Comparison of ENCODE assay signal across 20 cellular contexts in the genomic region with DNA sequence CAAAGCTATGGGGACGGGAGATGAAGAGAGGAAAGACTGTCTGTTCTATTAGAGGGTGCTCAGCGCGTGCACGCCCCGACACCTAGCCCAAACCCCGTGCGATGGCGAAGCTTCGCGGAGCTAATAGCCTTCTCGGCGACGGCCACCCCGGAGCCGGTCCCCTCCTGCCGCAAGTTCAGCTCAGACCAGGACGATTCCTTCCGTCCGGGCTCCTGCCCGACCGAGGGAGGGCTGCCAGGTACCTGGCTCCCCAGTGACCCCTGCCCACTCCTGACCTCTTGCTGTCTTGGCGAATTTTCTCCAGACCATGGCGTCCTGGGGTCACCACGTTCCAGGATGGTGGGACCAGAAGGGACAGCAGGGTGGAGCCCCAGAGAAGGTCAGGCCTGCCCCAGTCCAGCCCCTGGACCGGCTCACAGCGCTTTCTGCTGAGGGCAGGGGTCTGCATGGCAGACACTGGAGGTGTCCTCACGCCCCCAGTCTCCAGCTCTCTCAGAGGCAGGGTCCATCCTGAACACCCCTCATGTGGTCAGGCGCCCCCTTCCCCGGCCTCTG. TPM values are rescaled to one million over a fixed set of nuclear protein-coding genes. Genes with fewer than 3 reads are reported as not detected.
DNase-seq lines count a peak whose midpoint lies in the region; ATAC-seq, FAIRE-seq and TF ChIP-seq lines count a peak whose summit lies in the region.
"Had no signal": no experiment of that assay in that cellular context is flagged by ENCODE, and none has a peak within 500 bp of the region (broad histone marks: within the 10 kb centered on the region; RNA-seq: fewer than 3 reads in every experiment).

No MANE protein-coding gene starts in this region.

- TF ChIP-seq CTCF in brain (conservative IDR thresholded peaks at IDR 0.05) (no peak), kidney (IDR thresholded peaks at IDR 0.05; ENCODE audit: borderline replicate concordance, extremely low read depth, insufficient read depth) (no peak)

- CTCF ChIA-PET in activated naive CD4-positive, alpha-beta T cell treated with anti-CD3 and anti-CD28 coated beads, Interleukin-2, amount 10 ng/mL, durations not matched to agents 7 days and 5 days (lab: Charles Lee) = interaction anchor here (0.6 kb wide), 1 partner anchor 163 kb away, joined by 3 read pairs; no protein-coding TSS in a partner anchor

- H3K27me3 ChIP-seq in aorta (ENCODE audit: control insufficient read depth in 1 of 2, insufficient read depth in 2 of 2, low read length in 1 of 2) = no peaks in the 10 kb centered on the region

- H3K36me3 Mint-ChIP-seq in activated naive CD4-positive, alpha-beta T cell treated with anti-CD3 and anti-CD28 coated beads, Interleukin-2, amount 10 ng/mL, durations not matched to agents 7 days and 5 days = no peaks in the 10 kb centered on the region
- H3K36me3 Mint-ChIP-seq in brain = no peaks in the 10 kb centered on the region

- 54 to 60% methylated on average over 26 to 29 of the region's 29 CpGs for WGBS in aorta, 2 donors

- intact Hi-C loops in kidney (cut with DNase I) = no loop called here
- intact Hi-C loops in aorta (cut with DNase I) = no loop called here

- H3K27ac ChIP-seq in kidney (ENCODE audit: low read depth in 2 of 2, low read length in 2 of 2) = no peak overlapping the region
- no peak overlapping the region for H3K27ac ChIP-seq in aorta (ENCODE audit: low read depth in 1 of 2, low read length in 2 of 2)
- H3K27ac ChIP-seq: RWPE1, SK-N-MC had no signal

- H3K9me3 ChIP-seq in kidney (ENCODE audit: control insufficient read depth in 1 of 2, low read length in 2 of 2) = no peaks in the 10 kb centered on the region
- no peaks in the 10 kb centered on the region for H3K9me3 ChIP-seq in aorta (ENCODE audit: control insufficient read depth, low read length)
- H3K9me3 ChIP-seq: BE2C, MG63 had no signal

- H3K4me3 Mint-ChIP-seq in activated naive CD4-positive, alpha-beta T cell treated with anti-CD3 and anti-CD28 coated beads, Interleukin-2, amount 10 ng/mL, durations not matched to agents 7 days and 5 days = no peak overlapping the region
- H3K4me3 Mint-ChIP-seq in brain = peak overlapping the region in 1 of 5 experiments; percentile 18

- H3K27me3 Mint-ChIP-seq in activated naive CD4-positive, alpha-beta T cell treated with anti-CD3 and anti-CD28 coated beads, Interleukin-2, amount 10 ng/mL, durations not matched to agents 7 days and 5 days = peaks cover 18% of the 10 kb centered on the region
- peaks cover 24% of the 10 kb centered on the region for H3K27me3 Mint-ChIP-seq in brain

- H3K9ac ChIP-seq in kidney (ENCODE audit: low read length in 2 of 2) = no peak overlapping the region

- H3K4me1 ChIP-seq in kidney (ENCODE audit: control insufficient read depth in 1 of 2, insufficient read depth in 1 of 2, low read depth in 1 of 2, low read length in 2 of 2) (no peaks in the 10 kb centered on the region), aorta (ENCODE audit: control insufficient read depth in 1 of 2, insufficient read depth in 2 of 2, low read length in 2 of 2) (no peaks in the 10 kb centered on the region)
- H3K4me1 ChIP-seq: BE2C had no signal

- peak; percentile 6 for DNase-seq in activated naive CD4-positive, alpha-beta T cell treated with anti-CD3 and anti-CD28 coated beads, Interleukin-2, amount 50 U/mL, for 16 hours
- DNase-seq in activated naive CD4-positive, alpha-beta T cell treated with anti-CD3 and anti-CD28 coated beads, Interleukin-2, amount 10 ng/mL, durations not matched to agents 7 days and 5 days = no peak
- DNase-seq in kidney = peak; percentile 53
- peak; percentile 36 to 47 for DNase-seq in aorta
- DNase-seq in mucosa of gallbladder (ENCODE audit: low spot score) = no peak
- DNase-seq in pons (ENCODE audit: low spot score) = no peak
- DNase-seq: BE2C, EL, H7, MG63, NCI-H1048, NCI-H1436 treated with DMSO at 0.1 percent for 48 hours, NCI-H1930, SHP77 treated with DMSO at 0.1 percent for 48 hours had no signal

- no peak for FAIRE-seq in kidney (lab: Jason Lieb, UNC)
- FAIRE-seq: D721Med, K562 had no signal

- no peak overlapping the region for H3K27ac Mint-ChIP-seq in activated naive CD4-positive, alpha-beta T cell treated with anti-CD3 and anti-CD28 coated beads, Interleukin-2, amount 10 ng/mL, durations not matched to agents 7 days and 5 days
- H3K27ac Mint-ChIP-seq in brain = peak overlapping the region in 3 of 5 experiments; percentile 24 to 96 (median 90)

- H3K4me3 ChIP-seq in kidney (ENCODE audit: low read length in 2 of 2) (no peak overlapping the region), aorta (ENCODE audit: low read length in 2 of 2) (no peak overlapping the region)
- H3K4me3 ChIP-seq: K562, MG63, SK-N-MC had no signal

- no peaks in the 10 kb centered on the region for H3K4me1 Mint-ChIP-seq in activated naive CD4-positive, alpha-beta T cell treated with anti-CD3 and anti-CD28 coated beads, Interleukin-2, amount 10 ng/mL, durations not matched to agents 7 days and 5 days
- peaks cover 14% of the 10 kb centered on the region for H3K4me1 Mint-ChIP-seq in brain

- peaks cover 4% of the 10 kb centered on the region for H3K9me3 Mint-ChIP-seq in activated naive CD4-positive, alpha-beta T cell treated with anti-CD3 and anti-CD28 coated beads, Interleukin-2, amount 10 ng/mL, durations not matched to agents 7 days and 5 days
- H3K9me3 Mint-ChIP-seq in brain = peaks cover 0 to 4% (median 3%) of the 10 kb centered on the region in 5 experiments

- no peak for ATAC-seq in aorta (ENCODE audit: low FRiP score)
- ATAC-seq: K562 had no signal

- H3K36me3 ChIP-seq in kidney (ENCODE audit: control insufficient read depth in 1 of 2, insufficient read depth in 2 of 2, low read length in 2 of 2) (no peaks in the 10 kb centered on the region), aorta (ENCODE audit: control insufficient read depth in 1 of 2, insufficient read depth in 2 of 2, low read length in 1 of 2) (no peaks in the 10 kb centered on the region)
- H3K36me3 ChIP-seq: BE2C, MG63 had no signal

RNA-seq across cellular contexts. Expression of a gene that starts 36.7 kb away (rescaled TPM):
- polyA plus RNA-seq in brain (ENCODE audit: insufficient read depth, low read depth, low replicate concordance) = not detected
- 2.0 TPM for total RNA-seq in kidney
- polyA plus RNA-seq in kidney (ENCODE audit: insufficient read depth, low read depth, low replicate concordance) = 1.4 TPM
- total RNA-seq in aorta = not detected
- not detected for polyA plus RNA-seq in aorta
- total RNA-seq in mucosa of gallbladder = not detected
- total RNA-seq: H7, K562, LHCN-M2 had no signal
- polyA plus RNA-seq: K562 had no signal

Comparison
In these comparisons a context has a peak if more than half of its experiments do, and no peak if none do; other contexts are left out.
1. DNase-seq: peak in activated naive CD4-positive, alpha-beta T cell treated with anti-CD3 and anti-CD28 coated beads, Interleukin-2, amount 50 U/mL, for 16 hours (single experiment), kidney (single experiment) and aorta (2 of 2); none in activated naive CD4-positive, alpha-beta T cell treated with anti-CD3 and anti-CD28 coated beads, Interleukin-2, amount 10 ng/mL, durations not matched to agents 7 days and 5 days (single experiment), mucosa of gallbladder (single experiment) and pons (single experiment).